8 cellular contexts compared by ENCODE assay signal in the genomic region with DNA sequence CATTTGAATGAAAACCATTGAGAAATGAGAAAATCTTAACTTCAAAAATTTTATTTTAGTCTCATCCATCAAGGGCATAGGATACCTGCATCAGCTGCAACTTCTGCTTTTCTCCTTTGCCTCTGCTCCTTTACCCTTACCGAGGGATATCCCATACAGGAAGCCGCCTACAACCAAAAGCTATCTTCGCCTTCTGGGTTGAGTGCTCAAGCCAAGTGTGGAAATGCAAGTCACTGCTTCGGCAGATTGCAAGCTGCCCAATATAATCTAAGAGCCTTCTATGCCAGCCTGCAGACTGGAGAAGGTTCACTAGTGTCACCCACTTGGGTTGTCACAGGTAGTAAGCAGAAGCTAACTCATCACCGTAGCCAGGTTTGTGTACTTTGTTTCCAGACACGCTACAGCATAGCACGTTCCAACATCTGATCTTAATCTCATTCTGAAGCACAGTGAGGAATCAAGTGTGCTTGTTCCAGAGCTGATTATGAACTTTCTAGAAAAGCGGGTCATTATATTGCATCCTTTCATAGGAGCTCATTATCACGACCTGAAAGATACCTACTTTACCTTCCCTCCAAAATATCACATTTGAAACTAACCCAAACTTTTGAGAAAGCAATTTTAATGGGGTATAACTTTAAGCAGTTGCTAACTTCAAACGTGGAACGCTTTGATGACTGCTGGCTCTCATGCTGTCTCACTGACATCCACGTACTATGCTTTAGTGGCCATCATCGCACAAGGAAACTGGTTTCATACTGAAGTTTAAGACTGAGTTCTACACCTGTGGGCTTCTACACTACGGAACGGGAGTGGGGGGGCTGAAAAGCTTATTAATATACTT. TPM values are rescaled to one million over a fixed set of nuclear protein-coding genes. Genes with fewer than 3 reads are reported as not detected.
DNase-seq lines count a peak whose midpoint lies in the region; ATAC-seq and TF ChIP-seq lines count a peak whose summit lies in the region.

No MANE protein-coding gene starts in this region.

- H3K4me3 Mint-ChIP-seq in immature natural killer cell: peak overlapping the region; percentile 97 to 100 (median 98)

- H3K9ac ChIP-seq in HUES64 (ENCODE audit: low read depth, low read length): no peak overlapping the region

- peaks cover 35 to 49% (median 40%) of the 10 kb centered on the region in 3 donors for H3K27me3 Mint-ChIP-seq in immature natural killer cell (ENCODE audit: low read depth in 3 of 3)

- 93% methylated on average over 15 of the region's 15 CpGs for WGBS in HUES64
- WGBS in stomach, 5 donors: 26 to 45% (median 36%) methylated on average over 15 of the region's 15 CpGs

- H3K4me1 ChIP-seq in HUES64 (ENCODE audit: insufficient read depth, low read length) (peaks cover 4% of the 10 kb centered on the region; the same call in 1 of the 2 replicates), stomach (peaks cover 22 to 61% (median 44%) of the 10 kb centered on the region in 4 donors)

- DNase-seq in AG04450 (ENCODE audit: low read depth, low spot score): no peak
- peak; percentile 57 to 60 for DNase-seq in activated T-cell treated with anti-CD3 and anti-CD28 coated beads, Interleukin-2, amount 50 U/mL, for 48 hours
- peak; percentile 22 to 38 (median 26) for DNase-seq in immature natural killer cell
- DNase-seq in stomach: no peak
- DNase-seq in NCI-H2196 treated with DMSO at 0.1 percent for 48 hours (lab: John Stamatoyannopoulos, UW; ENCODE audit: unreplicated experiment): no peak
- DNase-seq in NCI-H187 (lab: John Stamatoyannopoulos, UW): no peak

- CTCF ChIA-PET in AG04450 (lab: Charles Lee): interaction anchor here (1.1 kb wide), 2 partner anchors 23 to 144 kb away, joined by 4 read pairs; partner anchors contain the start of gene SMIM5

- no peak for TF ChIP-seq POLR2A in stomach (IDR thresholded peaks at IDR 0.05)

- H3K27me3 ChIP-seq in AG04450 (ENCODE audit: control insufficient read depth, insufficient read depth, low read length) (no peaks in the 10 kb centered on the region), HUES64 (ENCODE audit: insufficient read depth, low read length) (no peaks in the 10 kb centered on the region), stomach (no peaks in the 10 kb centered on the region)

- intact Hi-C loops in stomach (cut with DNase I; ENCODE audit: low total_unique reads): no loop called here

- peak overlapping the region; percentile 77 to 98 (median 92) for H3K27ac Mint-ChIP-seq in immature natural killer cell

- H3K36me3 Mint-ChIP-seq in immature natural killer cell: peaks cover 25 to 38% (median 32%) of the 10 kb centered on the region in 3 donors

- ATAC-seq in HG02571 (IDR thresholded peaks at IDR 0.05; ENCODE audit: unreplicated experiment): no peak

- H3K4me1 Mint-ChIP-seq in immature natural killer cell: peaks cover 49 to 55% of the 10 kb centered on the region in 2 donors

- H3K27ac ChIP-seq in AG04450 (ENCODE audit: low read depth, low read length) (no peak overlapping the region), HUES64 (ENCODE audit: low read depth, low read length) (no peak overlapping the region; the same call in 1 of the 2 replicates), stomach (peak overlapping the region in 4 of 5 donors; percentile 54 to 99 (median 98))

- H3K9me3 ChIP-seq in AG04450 (ENCODE audit: control insufficient read depth, insufficient read depth, low read length): no peaks in the 10 kb centered on the region; the same call in 1 of the 2 replicates
- no peaks in the 10 kb centered on the region for H3K9me3 ChIP-seq in HUES64 (ENCODE audit: insufficient read depth, low read depth, low read length)
- no peaks in the 10 kb centered on the region for H3K9me3 ChIP-seq in stomach

- no peak for TF ChIP-seq CTCF in AG04450 (IDR thresholded peaks at IDR 0.05; ENCODE audit: low read depth, low read length)
- no peak for TF ChIP-seq CTCF in stomach (IDR thresholded peaks at IDR 0.05)

- H3K4me3 ChIP-seq in AG04450 (ENCODE audit: low read depth, low read length): peak overlapping the region; percentile 42
- peak overlapping the region; percentile 88 for H3K4me3 ChIP-seq in HUES64 (ENCODE audit: low read length)
- H3K4me3 ChIP-seq in stomach: peak overlapping the region; percentile 89 to 96 (median 92)

- H3K36me3 ChIP-seq in HUES64 (ENCODE audit: insufficient read depth, low read length): peaks cover 37% of the 10 kb centered on the region
- H3K36me3 ChIP-seq in stomach: peaks cover 19 to 51% (median 48%) of the 10 kb centered on the region in 4 donors

- peaks cover 0 to 7% (median 3%) of the 10 kb centered on the region in 6 donors for H3K9me3 Mint-ChIP-seq in immature natural killer cell

- POLR2A ChIA-PET in AG04450 (lab: Yijun Ruan, JAX): interaction anchor here (0.6 to 4.1 kb wide), 7 partner anchors 10 to 106 kb away, joined by 3 to 22 read pairs (median 6); partner anchors contain the start of genes GALK1 and WBP2

- TF ChIP-seq EP300 in stomach (IDR thresholded peaks at IDR 0.05): no peak

RNA-seq across cellular contexts. Expression of gene UNK, which starts 8.0 kb away (rescaled TPM):
- polyA plus RNA-seq in AG04450 (2011; rRNA removed) (11.1 and 11.4 TPM in 2 replicates), immature natural killer cell (10 to 100 TPM; 26.0 to 48.4 (median 34.4) TPM), stomach (10 to 100 TPM; 13.5 to 17.3 (median 15.1) TPM)
- 11.3 and 13.7 TPM in 2 replicates for polyA minus RNA-seq in AG04450 (2011; rRNA and poly(A)+ RNA removed)
- 28.9 TPM for polyA plus RNA-seq in HUES64 (2013, experiment 1 of 2)
- polyA plus RNA-seq in HUES64 (2013, experiment 2 of 2): 35.5 TPM
- total RNA-seq in stomach: 100 to 1,000 TPM in 1 of 5 donors, 10 to 100 TPM in 3, 1 to 10 TPM in 1; 3.5 to 102 (median 33.0) TPM

RNA-seq across cellular contexts. Expression of gene GALK1, which starts 11.6 kb away (rescaled TPM):
- polyA plus RNA-seq in AG04450 (2011; rRNA removed): 12.4 and 16.8 TPM in 2 replicates
- polyA minus RNA-seq in AG04450 (2011; rRNA and poly(A)+ RNA removed): 9.2 and 17.0 TPM in 2 replicates
- 13.6 TPM for polyA plus RNA-seq in HUES64 (2013, experiment 1 of 2)
- polyA plus RNA-seq in HUES64 (2013, experiment 2 of 2): 19.8 TPM
- polyA plus RNA-seq in immature natural killer cell: 10 to 100 TPM; 25.1 to 86.7 (median 30.7) TPM
- 10 to 100 TPM in 4 of 5 donors, 1 to 10 TPM in 1; 7.6 to 57.1 (median 27.5) TPM for total RNA-seq in stomach
- 10 to 100 TPM; 32.7 to 41.0 (median 40.6) TPM for polyA plus RNA-seq in stomach

RNA-seq across cellular contexts. Expression of gene ITGB4, which starts 55.4 kb away (rescaled TPM):
- polyA plus RNA-seq in AG04450 (2011; rRNA removed) (0.21 and 0.31 TPM in 2 replicates), immature natural killer cell (under 1 TPM in 1 of 3 donors, not detected in 2; 0.24 TPM), stomach (10 to 100 TPM; 33.6 to 66.1 (median 60.3) TPM)
- 0.61 and 1.3 TPM in 2 replicates for polyA minus RNA-seq in AG04450 (2011; rRNA and poly(A)+ RNA removed)
- 2.0 TPM for polyA plus RNA-seq in HUES64 (2013, experiment 1 of 2)
- 1.1 TPM for polyA plus RNA-seq in HUES64 (2013, experiment 2 of 2)
- total RNA-seq in stomach: 100 to 1,000 TPM in 4 of 5 donors, 10 to 100 TPM in 1; 66.8 to 137 (median 132) TPM

Comparison
In these comparisons a context has a peak if more than half of its experiments do, and no peak if none do; other contexts are left out.
1. DNase-seq: peak in activated T-cell treated with anti-CD3 and anti-CD28 coated beads, Interleukin-2, amount 50 U/mL, for 48 hours (2 of 2) and immature natural killer cell (3 of 3); none in AG04450 (single experiment), stomach (single experiment), NCI-H2196 treated with DMSO at 0.1 percent for 48 hours (single experiment) and NCI-H187 (0 of 2).
2. H3K27ac ChIP-seq: peak in stomach (4 of 5); none in AG04450 (single experiment) and HUES64 (single experiment).
3. H3K4me3 ChIP-seq: peak in every context shown above with its lines; median percentile 92 in stomach; 88 in HUES64; 42 in AG04450.
4. RNA of gene ITGB4, which starts 55.4 kb away (polyA plus RNA-seq): 33.6 to 66.1 TPM in stomach; 0.21 to 0.31 TPM in AG04450 and 0.24 TPM in immature natural killer cell; every median in the first group is over 10 times any median in the second.